ENCODE assay signal across 21 cellular contexts in genomic region chr1:1085911-1086841, GRCh38. TPM values are rescaled to one million over a fixed set of nuclear protein-coding genes. Genes with fewer than 3 reads are reported as not detected.
A peak's percentile ranks its signal among the peaks of the same experiment; 100 is the strongest.
DNase-seq lines count a peak whose midpoint lies in the region; ATAC-seq and TF ChIP-seq lines count a peak whose summit lies in the region.
"Had no signal": no experiment of that assay in that cellular context is flagged by ENCODE, and none has a peak within 500 bp of the region (broad histone marks: within the 10 kb centered on the region; RNA-seq: fewer than 3 reads in every experiment).

No MANE protein-coding gene starts in this region.

- no peaks in the 10 kb centered on the region for H3K27me3 Mint-ChIP-seq in activated naive CD8-positive, alpha-beta T cell treated with anti-CD3 and anti-CD28 coated beads, Interleukin-2, amount 50 U/mL, for 24 hours
- H3K27me3 Mint-ChIP-seq: natural killer cell treated with Interleukin-12 subunit alpha and Interleukin-12 subunit beta and Interleukin-15 and Interleukin-18, amount 100 ng/mL, for 72 hours; stimulated activated memory B cell treated with anti-CD40 and anti-IgM and Interleukin-4, amounts not matched to agents 10 μg/mL and 1 μg/mL and 100 μg/mL, for 72 hours had no signal

- H2AFZ ChIP-seq in neuronal stem cell (ENCODE audit: low read length): no peak overlapping the region

- H3K27me3 ChIP-seq in right atrium auricular region (no peaks in the 10 kb centered on the region), neuronal stem cell (ENCODE audit: control insufficient read depth in 3 of 3, insufficient read depth in 3 of 3, low read depth in 1 of 3, low read length in 3 of 3) (no peaks in the 10 kb centered on the region), uterus (no peaks in the 10 kb centered on the region)

- H3K9ac ChIP-seq in neuronal stem cell (ENCODE audit: low read depth, low read length, poor library complexity): peak overlapping the region; percentile 60

- peaks cover 7% of the 10 kb centered on the region for H3K79me1 ChIP-seq in neuronal stem cell (ENCODE audit: low read depth, low read length)

- H3K4me3 ChIP-seq in right atrium auricular region (no peak overlapping the region), neuronal stem cell (ENCODE audit: low read length in 2 of 2) (peak overlapping the region in 1 of 2 donors; percentile 53), uterus (no peak overlapping the region)

- H2AK5ac ChIP-seq in neuronal stem cell (ENCODE audit: low read depth, low read length): peak overlapping the region; percentile 37

- no peak overlapping the region for H3K4me3 Mint-ChIP-seq in activated naive CD8-positive, alpha-beta T cell treated with anti-CD3 and anti-CD28 coated beads, Interleukin-2, amount 50 U/mL, for 24 hours
- H3K4me3 Mint-ChIP-seq: mesothelial cell of epicardium; natural killer cell treated with Interleukin-12 subunit alpha and Interleukin-12 subunit beta and Interleukin-15 and Interleukin-18, amount 100 ng/mL, for 72 hours; stimulated activated memory B cell treated with anti-CD40 and anti-IgM and Interleukin-4, amounts not matched to agents 10 μg/mL and 1 μg/mL and 100 μg/mL, for 72 hours had no signal

- H2BK15ac ChIP-seq in neuronal stem cell (ENCODE audit: low read length): no peak overlapping the region

- intact Hi-C loops in left cardiac atrium (cut with DNase I) (no loop called here), uterus (cut with DNase I; ENCODE audit: low total_unique reads) (no loop called here)

- no peak overlapping the region for H3K4ac ChIP-seq in neuronal stem cell (ENCODE audit: low read length)

- no peak overlapping the region for H3K27ac Mint-ChIP-seq in activated naive CD8-positive, alpha-beta T cell treated with anti-CD3 and anti-CD28 coated beads, Interleukin-2, amount 50 U/mL, for 24 hours
- H3K27ac Mint-ChIP-seq: mesothelial cell of epicardium; natural killer cell treated with Interleukin-12 subunit alpha and Interleukin-12 subunit beta and Interleukin-15 and Interleukin-18, amount 100 ng/mL, for 72 hours; stimulated activated memory B cell treated with anti-CD40 and anti-IgM and Interleukin-4, amounts not matched to agents 10 μg/mL and 1 μg/mL and 100 μg/mL, for 72 hours had no signal

- no peak overlapping the region for H2BK5ac ChIP-seq in neuronal stem cell (ENCODE audit: low read length)

- H4K91ac ChIP-seq in neuronal stem cell (ENCODE audit: low read depth, low read length, poor library complexity): no peak overlapping the region

- no peaks in the 10 kb centered on the region for H3K4me1 ChIP-seq in right atrium auricular region
- no peaks in the 10 kb centered on the region for H3K4me1 ChIP-seq in neuronal stem cell (ENCODE audit: control insufficient read depth in 2 of 2, insufficient read depth in 1 of 2, low read depth in 1 of 2, low read length in 2 of 2)
- no peaks in the 10 kb centered on the region for H3K4me1 ChIP-seq in uterus
- H3K4me1 ChIP-seq: Caco-2 had no signal

- H3K36me3 Mint-ChIP-seq in activated naive CD8-positive, alpha-beta T cell treated with anti-CD3 and anti-CD28 coated beads, Interleukin-2, amount 50 U/mL, for 24 hours (ENCODE audit: low read depth): peaks cover 2% of the 10 kb centered on the region
- H3K36me3 Mint-ChIP-seq: natural killer cell treated with Interleukin-12 subunit alpha and Interleukin-12 subunit beta and Interleukin-15 and Interleukin-18, amount 100 ng/mL, for 72 hours had no signal

- ATAC-seq in left cardiac atrium (no peak), HG03039 (IDR thresholded peaks at IDR 0.05; ENCODE audit: unreplicated experiment) (no peak)
- no peak for ATAC-seq in activated naive CD8-positive, alpha-beta T cell treated with anti-CD3 and anti-CD28 coated beads, Interleukin-2, amount 50 U/mL, for 24 hours
- ATAC-seq: natural killer cell treated with Interleukin-12 subunit alpha and Interleukin-12 subunit beta and Interleukin-15 and Interleukin-18, amount 100 ng/mL, for 72 hours; stimulated activated memory B cell treated with anti-CD40 and anti-IgM and Interleukin-4, amounts not matched to agents 10 μg/mL and 1 μg/mL and 100 μg/mL, for 72 hours had no signal

- H3K27ac ChIP-seq in right atrium auricular region (no peak overlapping the region), neuronal stem cell (replicated peaks; ENCODE audit: low read length) (no peak overlapping the region), uterus (no peak overlapping the region)

- H3K9me3 ChIP-seq in right atrium auricular region: no peaks in the 10 kb centered on the region
- H3K9me3 ChIP-seq in neuronal stem cell (replicated peaks in 1 of 2; ENCODE audit: control insufficient read depth in 2 of 2, insufficient read depth in 1 of 2, low read depth in 1 of 2, low read length in 2 of 2): no peaks in the 10 kb centered on the region
- no peaks in the 10 kb centered on the region for H3K9me3 ChIP-seq in uterus
- H3K9me3 ChIP-seq: Caco-2 had no signal

- H2BK12ac ChIP-seq in neuronal stem cell (ENCODE audit: low read length): no peak overlapping the region

- H3K36me3 ChIP-seq in right atrium auricular region (no peaks in the 10 kb centered on the region), neuronal stem cell (replicated peaks in 1 of 2; ENCODE audit: control insufficient read depth in 2 of 2, insufficient read depth in 2 of 2, low read length in 2 of 2) (peaks cover 2 to 4% of the 10 kb centered on the region in 2 donors), uterus (no peaks in the 10 kb centered on the region)

- no peak for TF ChIP-seq POLR2A in uterus (IDR thresholded peaks at IDR 0.05)

- no peak overlapping the region for H3K14ac ChIP-seq in neuronal stem cell (ENCODE audit: low read length)

- DNase-seq in left cardiac atrium: peak; percentile 16
- DNase-seq in right atrium auricular region (ENCODE audit: low spot score): no peak
- peak; percentile 1 for DNase-seq in activated naive CD8-positive, alpha-beta T cell treated with anti-CD3 and anti-CD28 coated beads, Interleukin-2, amount 50 U/mL, for 24 hours
- DNase-seq in neuronal stem cell (ENCODE audit: low spot score): no peak
- peak; percentile 12 for DNase-seq in uterus
- DNase-seq in stimulated activated CD8-positive, alpha-beta memory T cell treated with anti-CD3 and anti-CD28 coated beads, Interleukin-4, amount 100 ng/mL, for 48 hours: no peak
- no peak for DNase-seq in Kasumi-1 (lab: John Stamatoyannopoulos, UW)
- DNase-seq: activated CD4-positive, alpha-beta T cell treated with anti-CD3 and anti-CD28 coated beads for 4 hours; dermis blood vessel endothelial cell; foreskin melanocyte; GOT3; NCI-H1105 treated with DMSO at 0.1 percent for 48 hours; NCI-H2107; NCI-H510A treated with DMSO at 0.1 percent for 48 hours; RPMI8226 had no signal

- H2BK120ac ChIP-seq in neuronal stem cell (ENCODE audit: low read depth, low read length): no peak overlapping the region

- no peak overlapping the region for H4K8ac ChIP-seq in neuronal stem cell (ENCODE audit: low read depth, low read length)

- H3K23ac ChIP-seq in neuronal stem cell (ENCODE audit: low read depth, low read length, poor library complexity): no peak overlapping the region

- H3K4me2 ChIP-seq in neuronal stem cell (ENCODE audit: insufficient read depth, low read length, poor library complexity, severe bottlenecking): no peak overlapping the region

- peak overlapping the region; percentile 8 for H3K18ac ChIP-seq in neuronal stem cell (ENCODE audit: low read length)

- TF ChIP-seq CTCF in right atrium auricular region (IDR thresholded peaks at IDR 0.05): no peak
- no peak for TF ChIP-seq CTCF in uterus (IDR thresholded peaks at IDR 0.05)

- H3K9me3 Mint-ChIP-seq in activated naive CD8-positive, alpha-beta T cell treated with anti-CD3 and anti-CD28 coated beads, Interleukin-2, amount 50 U/mL, for 24 hours: no peaks in the 10 kb centered on the region
- H3K9me3 Mint-ChIP-seq: mesothelial cell of epicardium; natural killer cell treated with Interleukin-12 subunit alpha and Interleukin-12 subunit beta and Interleukin-15 and Interleukin-18, amount 100 ng/mL, for 72 hours; stimulated activated memory B cell treated with anti-CD40 and anti-IgM and Interleukin-4, amounts not matched to agents 10 μg/mL and 1 μg/mL and 100 μg/mL, for 72 hours had no signal

- no CpG with 5 or more reads among the region's 38 CpGs for WGBS in neuronal stem cell (ENCODE audit: extremely low coverage in 2 of 2, insufficient read length in 2 of 2, insufficient replicate concordance in 1 of 2), 2 donors

- no peaks in the 10 kb centered on the region for H3K4me1 Mint-ChIP-seq in activated naive CD8-positive, alpha-beta T cell treated with anti-CD3 and anti-CD28 coated beads, Interleukin-2, amount 50 U/mL, for 24 hours
- H3K4me1 Mint-ChIP-seq: mesothelial cell of epicardium had no signal

RNA-seq across cellular contexts. Expression of gene RNF223, which starts 12.1 kb away (rescaled TPM):
- total RNA-seq in left cardiac atrium (not detected), right atrium auricular region (not detected), uterus (not detected)
- 0.03 TPM for polyA plus RNA-seq in neuronal stem cell (2013, experiment 1 of 2)
- polyA plus RNA-seq in neuronal stem cell (2013, experiment 2 of 2): 0.01 TPM
- total RNA-seq: dermis blood vessel endothelial cell; natural killer cell treated with Interleukin-12 subunit alpha and Interleukin-12 subunit beta and Interleukin-15 and Interleukin-18, amount 100 ng/mL, for 72 hours; renal cortical epithelial cell had no signal

RNA-seq across cellular contexts. Expression of gene C1orf159, which starts 29.7 kb away (rescaled TPM):
- total RNA-seq in left cardiac atrium (1 to 10 TPM; 5.3 to 6.1 TPM), right atrium auricular region (1 to 10 TPM; 4.4 to 4.6 TPM), uterus (10 to 100 TPM in 3 of 4 donors, 1 to 10 TPM in 1; 4.9 to 20.0 (median 17.9) TPM)
- polyA plus RNA-seq in neuronal stem cell (2013, experiment 1 of 2): 12.3 TPM
- polyA plus RNA-seq in neuronal stem cell (2013, experiment 2 of 2): 11.7 TPM

Comparison
In these comparisons a context has a peak if more than half of its experiments do, and no peak if none do; other contexts are left out.
1. DNase-seq: peak in left cardiac atrium (single experiment), activated naive CD8-positive, alpha-beta T cell treated with anti-CD3 and anti-CD28 coated beads, Interleukin-2, amount 50 U/mL, for 24 hours (single experiment) and uterus (2 of 2); none in right atrium auricular region (single experiment), neuronal stem cell (single experiment), stimulated activated CD8-positive, alpha-beta memory T cell treated with anti-CD3 and anti-CD28 coated beads, Interleukin-4, amount 100 ng/mL, for 48 hours (single experiment) and Kasumi-1 (0 of 2).